ENCODE assay signal across 29 cellular contexts in genomic region chr13:59979589-59979988, GRCh38.
"Had no signal": no experiment of that assay in that cellular context is flagged by ENCODE, and none has a peak within 500 bp of the region (broad histone marks: within the 10 kb centered on the region; RNA-seq: fewer than 3 reads in every experiment).

No MANE protein-coding gene starts in this region.

- H3K36me3 Mint-ChIP-seq: activated naive CD4-positive, alpha-beta T cell treated with anti-CD3 and anti-CD28 coated beads, Interleukin-2, amount 50 U/mL, for 72 hours had no signal

- H3K36me3 ChIP-seq: esophagus squamous epithelium, gastroesophageal sphincter, heart right ventricle had no signal

- H3K27me3 Mint-ChIP-seq: activated CD4-positive, alpha-beta memory T cell treated with anti-CD3 and anti-CD28 coated beads for 36 hours; activated CD4-positive, alpha-beta T cell treated with anti-CD3 and anti-CD28 coated beads for 36 hours; activated CD4-positive, alpha-beta T cell treated with anti-CD3 and anti-CD28 coated beads, Interleukin-2, amount 10 ng/mL, durations not matched to agents 24 days and 14 days; activated CD8-positive, alpha-beta memory T cell treated with anti-CD3 and anti-CD28 coated beads, Interleukin-2, amount 10 ng/mL, durations not matched to agents 7 days and 5 days; activated naive CD8-positive, alpha-beta T cell treated with anti-CD3 and anti-CD28 coated beads, Interleukin-2, amount 10 ng/mL, durations not matched to agents 7 days and 5 days; effector memory CD8-positive, alpha-beta T cell had no signal

- H3K27ac Mint-ChIP-seq: activated CD4-positive, alpha-beta memory T cell treated with anti-CD3 and anti-CD28 coated beads for 36 hours; activated CD4-positive, alpha-beta T cell treated with anti-CD3 and anti-CD28 coated beads for 36 hours; activated CD4-positive, alpha-beta T cell treated with anti-CD3 and anti-CD28 coated beads, Interleukin-2, amount 10 ng/mL, durations not matched to agents 24 days and 14 days; activated CD8-positive, alpha-beta memory T cell treated with anti-CD3 and anti-CD28 coated beads, Interleukin-2, amount 10 ng/mL, durations not matched to agents 7 days and 5 days; activated CD8-positive, alpha-beta T cell treated with anti-CD3 and anti-CD28 coated beads, Interleukin-2, amount 10 ng/mL, durations not matched to agents 7 days and 5 days; activated naive CD4-positive, alpha-beta T cell treated with anti-CD3 and anti-CD28 coated beads for 36 hours; activated naive CD4-positive, alpha-beta T cell treated with anti-CD3 and anti-CD28 coated beads, Interleukin-2, amount 50 U/mL, for 72 hours; activated naive CD8-positive, alpha-beta T cell treated with anti-CD3 and anti-CD28 coated beads, Interleukin-2, amount 10 ng/mL, durations not matched to agents 7 days and 5 days; activated T-helper 1 cell treated with anti-CD3 and anti-CD28 coated beads, Interleukin-12 subunit alpha, Interleukin-12 subunit beta, Interleukin-2, Interleukin-4 antibody, amounts not matched to agents 30 ng/mL and 10 ng/mL and 1 ng/mL, durations not matched to agents 14 hours and 24 hours and 36 hours; activated T-helper 2 cell treated with anti-CD3 and anti-CD28 coated beads, Interferon-gamma antibody, Interleukin-2, Interleukin-4, amounts not matched to agents 10 μg/mL and 5 μg/mL and 100 μg/mL, durations not matched to agents 14 hours and 24 hours and 36 hours; effector memory CD8-positive, alpha-beta T cell had no signal

- H3K9me3 Mint-ChIP-seq: activated CD4-positive, alpha-beta memory T cell treated with anti-CD3 and anti-CD28 coated beads for 36 hours; activated CD4-positive, alpha-beta T cell treated with anti-CD3 and anti-CD28 coated beads, Interleukin-2, amount 10 ng/mL, durations not matched to agents 24 days and 14 days; activated naive CD4-positive, alpha-beta T cell treated with anti-CD3 and anti-CD28 coated beads for 36 hours; activated naive CD4-positive, alpha-beta T cell treated with anti-CD3 and anti-CD28 coated beads, Interleukin-2, amount 50 U/mL, for 72 hours; activated naive CD8-positive, alpha-beta T cell treated with anti-CD3 and anti-CD28 coated beads, Interleukin-2, amount 10 ng/mL, durations not matched to agents 7 days and 5 days; activated T-helper 1 cell treated with anti-CD3 and anti-CD28 coated beads, Interleukin-12 subunit alpha, Interleukin-12 subunit beta, Interleukin-2, Interleukin-4 antibody, amounts not matched to agents 30 ng/mL and 10 ng/mL and 1 ng/mL, durations not matched to agents 14 hours and 24 hours and 36 hours; activated T-helper 2 cell treated with anti-CD3 and anti-CD28 coated beads, Interferon-gamma antibody, Interleukin-2, Interleukin-4, amounts not matched to agents 10 μg/mL and 5 μg/mL and 100 μg/mL, durations not matched to agents 14 hours and 24 hours and 36 hours; effector memory CD8-positive, alpha-beta T cell had no signal

- DNase-seq: activated CD4-positive, alpha-beta memory T cell treated with anti-CD3 and anti-CD28 coated beads for 36 hours; activated CD4-positive, alpha-beta T cell treated with anti-CD3 and anti-CD28 coated beads for 36 hours; activated CD4-positive, alpha-beta T cell treated with anti-CD3 and anti-CD28 coated beads, Interleukin-2, amount 10 ng/mL, durations not matched to agents 24 days and 14 days; activated CD4-positive, CD25-positive, alpha-beta regulatory T cell; activated CD4-positive, CD25-positive, alpha-beta regulatory T cell treated with anti-CD3 and anti-CD28 coated beads, Interleukin-2, amount 50 U/mL, for 72 hours; activated CD8-positive, alpha-beta memory T cell treated with anti-CD3 and anti-CD28 coated beads, Interleukin-2, amount 10 ng/mL, durations not matched to agents 7 days and 5 days; activated CD8-positive, alpha-beta memory T cell treated with anti-CD3 and anti-CD28 coated beads, Interleukin-2, amount 50 U/mL, for 4 hours; activated CD8-positive, alpha-beta T cell treated with anti-CD3 and anti-CD28 coated beads, Interleukin-2, amount 10 ng/mL, durations not matched to agents 7 days and 5 days; activated effector memory CD4-positive, alpha-beta T cell treated with anti-CD3 and anti-CD28 coated beads, Interleukin-2, amount 50 U/mL, for 16 hours; activated naive CD4-positive, alpha-beta T cell treated with anti-CD3 and anti-CD28 coated beads for 36 hours; activated naive CD8-positive, alpha-beta T cell treated with anti-CD3 and anti-CD28 coated beads, Interleukin-2, amount 10 ng/mL, durations not matched to agents 7 days and 5 days; activated T-cell treated with anti-CD3 and anti-CD28 coated beads, Interleukin-2, amount 50 U/mL, for 1 hour; activated T-cell treated with anti-CD3 and anti-CD28 coated beads, Interleukin-2, amount 50 U/mL, for 48 hours; amniotic stem cell; anterior cingulate cortex; body of pancreas; caudate nucleus; cortex of kidney; dermis blood vessel endothelial cell; effector CD4-positive, alpha-beta T cell; effector memory CD8-positive, alpha-beta T cell; esophagus squamous epithelium; foreskin melanocyte; heart right ventricle had no signal

- H3K27me3 ChIP-seq: body of pancreas, esophagus squamous epithelium, gastroesophageal sphincter, heart right ventricle had no signal

- H3K9me3 ChIP-seq: body of pancreas, esophagus squamous epithelium, gastroesophageal sphincter, heart right ventricle had no signal

- H3K4me1 Mint-ChIP-seq: activated CD4-positive, alpha-beta T cell treated with anti-CD3 and anti-CD28 coated beads, Interleukin-2, amount 10 ng/mL, durations not matched to agents 24 days and 14 days; activated CD8-positive, alpha-beta memory T cell treated with anti-CD3 and anti-CD28 coated beads, Interleukin-2, amount 10 ng/mL, durations not matched to agents 7 days and 5 days had no signal

- H3K27ac ChIP-seq: body of pancreas, epithelial cell of prostate, esophagus squamous epithelium, gastroesophageal sphincter, heart right ventricle had no signal

- H3K4me3 Mint-ChIP-seq: activated CD4-positive, alpha-beta memory T cell treated with anti-CD3 and anti-CD28 coated beads for 36 hours; activated CD4-positive, alpha-beta T cell treated with anti-CD3 and anti-CD28 coated beads for 36 hours; activated CD4-positive, alpha-beta T cell treated with anti-CD3 and anti-CD28 coated beads, Interleukin-2, amount 10 ng/mL, durations not matched to agents 24 days and 14 days; activated CD8-positive, alpha-beta memory T cell treated with anti-CD3 and anti-CD28 coated beads, Interleukin-2, amount 10 ng/mL, durations not matched to agents 7 days and 5 days; activated CD8-positive, alpha-beta T cell treated with anti-CD3 and anti-CD28 coated beads, Interleukin-2, amount 10 ng/mL, durations not matched to agents 7 days and 5 days; activated naive CD4-positive, alpha-beta T cell treated with anti-CD3 and anti-CD28 coated beads for 36 hours; activated naive CD8-positive, alpha-beta T cell treated with anti-CD3 and anti-CD28 coated beads, Interleukin-2, amount 10 ng/mL, durations not matched to agents 7 days and 5 days; activated T-helper 1 cell treated with anti-CD3 and anti-CD28 coated beads, Interleukin-12 subunit alpha, Interleukin-12 subunit beta, Interleukin-2, Interleukin-4 antibody, amounts not matched to agents 30 ng/mL and 10 ng/mL and 1 ng/mL, durations not matched to agents 14 hours and 24 hours and 36 hours; effector memory CD8-positive, alpha-beta T cell had no signal

- H3K4me3 ChIP-seq: body of pancreas, esophagus squamous epithelium, gastroesophageal sphincter, heart right ventricle had no signal

- ATAC-seq: activated CD4-positive, alpha-beta T cell treated with anti-CD3 and anti-CD28 coated beads for 36 hours; activated CD8-positive, alpha-beta memory T cell treated with anti-CD3 and anti-CD28 coated beads, Interleukin-2, amount 10 ng/mL, durations not matched to agents 7 days and 5 days; activated CD8-positive, alpha-beta T cell treated with anti-CD3 and anti-CD28 coated beads, Interleukin-2, amount 10 ng/mL, durations not matched to agents 7 days and 5 days; activated naive CD4-positive, alpha-beta T cell treated with anti-CD3 and anti-CD28 coated beads, Interleukin-2, amount 50 U/mL, for 72 hours; body of pancreas; effector memory CD8-positive, alpha-beta T cell; gastroesophageal sphincter; heart right ventricle had no signal

- H3K4me1 ChIP-seq: body of pancreas, esophagus squamous epithelium, gastroesophageal sphincter, heart right ventricle had no signal
